ENCODE assay signal across 22 cellular contexts in the genomic region with DNA sequence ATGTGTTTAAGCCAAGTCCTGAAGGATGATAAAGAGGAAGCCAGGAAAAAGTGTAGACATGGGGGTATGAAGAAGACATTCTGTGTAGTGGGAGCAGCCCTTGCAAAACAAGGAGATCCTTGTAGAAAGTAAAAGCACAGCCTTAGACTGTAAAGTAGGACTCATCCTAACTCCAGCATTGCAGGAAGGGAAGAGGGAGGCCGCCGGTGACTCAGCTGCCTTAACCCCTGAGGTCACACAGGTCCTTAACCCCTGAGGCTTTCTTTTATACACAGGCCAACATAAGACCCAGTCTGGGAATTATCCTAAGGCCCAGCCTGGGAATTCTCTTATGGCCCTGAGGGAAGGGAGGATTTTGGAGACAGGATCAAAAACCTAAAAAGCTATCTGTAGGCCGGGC. TPM values are rescaled to one million over a fixed set of nuclear protein-coding genes. Genes with fewer than 3 reads are reported as not detected.
DNase-seq lines count a peak whose midpoint lies in the region; ATAC-seq, FAIRE-seq and TF ChIP-seq lines count a peak whose summit lies in the region.
"Had no signal": no experiment of that assay in that cellular context is flagged by ENCODE, and none has a peak within 500 bp of the region (broad histone marks: within the 10 kb centered on the region; RNA-seq: fewer than 3 reads in every experiment).

No MANE protein-coding gene starts in this region.

- TF ChIP-seq POLR2A in NB4 (IDR thresholded peaks at IDR 0.05; ENCODE audit: extremely low read depth, insufficient read length) (no peak), endothelial cell of umbilical vein (IDR thresholded peaks at IDR 0.05; ENCODE audit: low read depth, low read length) (no peak)

- CTCF ChIA-PET in Caco-2 (lab: Charles Lee) (interaction anchor here (0.6 kb wide), 1 partner anchor 553 kb away, joined by 3 read pairs; no protein-coding TSS in a partner anchor), endothelial cell of umbilical vein (lab: Charles Lee) (interaction anchor here (1.0 to 3.1 kb wide), 4 partner anchors 36 to 635 kb away, joined by 3 to 12 read pairs (median 5); no protein-coding TSS in a partner anchor)

- H3K4me1 ChIP-seq in Caco-2: no peaks in the 10 kb centered on the region; the same call in 1 of the 2 replicates
- H3K4me1 ChIP-seq in endothelial cell of umbilical vein (ENCODE audit: control insufficient read depth, extremely low read depth, insufficient read depth, low read length): no peaks in the 10 kb centered on the region

- H3K27ac Mint-ChIP-seq in Caco-2 (ENCODE audit: unreplicated experiment): peak overlapping the region; percentile 6
- no peak overlapping the region for H3K27ac Mint-ChIP-seq in neural crest cell (ENCODE audit: unreplicated experiment)
- no peak overlapping the region for H3K27ac Mint-ChIP-seq in osteocyte (ENCODE audit: unreplicated experiment)
- H3K27ac Mint-ChIP-seq: activated CD4-positive, alpha-beta T cell treated with anti-CD3 and anti-CD28 coated beads for 36 hours had no signal

- H3K27me3 ChIP-seq in Caco-2 (replicated peaks; ENCODE audit: control insufficient read depth, insufficient read depth, low read length): no peaks in the 10 kb centered on the region
- H3K27me3 ChIP-seq in endothelial cell of umbilical vein (ENCODE audit: control insufficient read depth in 2 of 2, insufficient read depth in 2 of 2, low read length in 2 of 2): no peaks in the 10 kb centered on the region
- H3K27me3 ChIP-seq in dorsolateral prefrontal cortex: no peaks in the 10 kb centered on the region
- H3K27me3 ChIP-seq: ascending aorta, neutrophil, tibial nerve had no signal

- H3K9me1 ChIP-seq in endothelial cell of umbilical vein (replicated peaks; ENCODE audit: control insufficient read depth, extremely low read depth, insufficient read depth, low read length): no peaks in the 10 kb centered on the region

- POLR2A ChIA-PET in Caco-2 (lab: Charles Lee): no interaction called here
- POLR2A ChIA-PET in endothelial cell of umbilical vein (lab: Charles Lee): no interaction called here

- no peak for ATAC-seq in GM19463 (IDR thresholded peaks at IDR 0.05; ENCODE audit: unreplicated experiment)
- ATAC-seq in GM18511 (IDR thresholded peaks at IDR 0.05; ENCODE audit: unreplicated experiment): no peak
- ATAC-seq: A549; activated CD4-positive, alpha-beta T cell treated with anti-CD3 and anti-CD28 coated beads for 36 hours; sciatic nerve had no signal

- H3K4me2 ChIP-seq in endothelial cell of umbilical vein (ENCODE audit: insufficient read depth, low read length): no peak overlapping the region
- H3K4me2 ChIP-seq: A549 had no signal

- H3K4me1 Mint-ChIP-seq in Caco-2 (ENCODE audit: low read depth, unreplicated experiment) (peaks cover 13% of the 10 kb centered on the region), neural crest cell (peaks cover 27% of the 10 kb centered on the region), osteocyte (ENCODE audit: unreplicated experiment) (peaks cover 9% of the 10 kb centered on the region)

- TF ChIP-seq CTCF in Caco-2 (IDR thresholded peaks at IDR 0.05; ENCODE audit: insufficient read depth in 1 of 2, low read depth in 1 of 2, low read length in 1 of 2, severe bottlenecking in 1 of 2, unreplicated experiment in 1 of 2) (no peak), NB4 (IDR thresholded peaks at IDR 0.05; ENCODE audit: low read depth, low read length) (no peak), endothelial cell of umbilical vein (IDR thresholded peaks at IDR 0.05; ENCODE audit: extremely low read depth in 1 of 2, insufficient read depth in 1 of 2, low read depth in 1 of 2, low read length in 2 of 2) (no peak), neural crest cell (conservative IDR thresholded peaks at IDR 0.05) (no peak), dorsolateral prefrontal cortex (IDR thresholded peaks at IDR 0.05 in 54 of 56, conservative IDR thresholded peaks at IDR 0.05 in 2 of 56; ENCODE audit: low read depth in 1 of 56, partially characterized antibody in 56 of 56) (no peak), osteocyte (IDR thresholded peaks at IDR 0.05) (no peak)

- dilution Hi-C loops in endothelial cell of umbilical vein (cut with MboI; ENCODE audit: extremely low pct_ligation_motif_present, low sequenced_read_pairs): no loop called here

- DNase-seq in Caco-2 (no peak), NB4 (ENCODE audit: low read depth) (peak; percentile 17), endothelial cell of umbilical vein (ENCODE audit: low read depth, low spot score) (no peak), neural crest cell (ENCODE audit: low read depth, low spot score) (no peak), dorsolateral prefrontal cortex (no peak), osteocyte (ENCODE audit: extremely low spot score, unreplicated experiment) (no peak)
- DNase-seq: activated CD4-positive, alpha-beta T cell treated with anti-CD3 and anti-CD28 coated beads for 36 hours; activated CD8-positive, alpha-beta memory T cell treated with anti-CD3 and anti-CD28 coated beads, Interleukin-2, amount 50 U/mL, for 48 hours; erythroblast; head of caudate nucleus; Kasumi-1; stimulated activated CD4-positive, alpha-beta T cell treated with anti-CD3 and anti-CD28 coated beads, Interleukin-2, amount 100 ng/mL, for 48 hours had no signal

- no peak for FAIRE-seq in endothelial cell of umbilical vein (lab: Jason Lieb, UNC)
- FAIRE-seq: A549 had no signal

- H3K9me3 ChIP-seq in Caco-2 (no peaks in the 10 kb centered on the region), endothelial cell of umbilical vein (replicated peaks; ENCODE audit: control insufficient read depth, insufficient read depth, low read length) (no peaks in the 10 kb centered on the region)
- H3K9me3 ChIP-seq: A549, ascending aorta, neutrophil, tibial nerve had no signal

- H4K20me1 ChIP-seq in endothelial cell of umbilical vein (replicated peaks; ENCODE audit: control insufficient read depth, extremely low read depth, insufficient read depth, low read length): no peaks in the 10 kb centered on the region

- H3K27me3 Mint-ChIP-seq in Caco-2 (ENCODE audit: insufficient read depth, unreplicated experiment): no peaks in the 10 kb centered on the region
- H3K27me3 Mint-ChIP-seq in neural crest cell (ENCODE audit: low read depth): no peaks in the 10 kb centered on the region
- H3K27me3 Mint-ChIP-seq in osteocyte (ENCODE audit: unreplicated experiment): no peaks in the 10 kb centered on the region
- H3K27me3 Mint-ChIP-seq: activated CD4-positive, alpha-beta T cell treated with anti-CD3 and anti-CD28 coated beads for 36 hours had no signal

- no peak overlapping the region for H3K4me3 Mint-ChIP-seq in Caco-2 (ENCODE audit: unreplicated experiment)
- H3K4me3 Mint-ChIP-seq in neural crest cell: peak overlapping the region; percentile 25
- H3K4me3 Mint-ChIP-seq in osteocyte (ENCODE audit: unreplicated experiment): no peak overlapping the region
- H3K4me3 Mint-ChIP-seq: activated CD4-positive, alpha-beta T cell treated with anti-CD3 and anti-CD28 coated beads for 36 hours had no signal

- no peak overlapping the region for H2AFZ ChIP-seq in endothelial cell of umbilical vein (ENCODE audit: low read depth, low read length)

- H3K36me3 Mint-ChIP-seq in Caco-2 (ENCODE audit: insufficient read depth, unreplicated experiment): no peaks in the 10 kb centered on the region
- H3K36me3 Mint-ChIP-seq in neural crest cell (ENCODE audit: low read depth): no peaks in the 10 kb centered on the region
- H3K36me3 Mint-ChIP-seq in osteocyte (ENCODE audit: unreplicated experiment): no peaks in the 10 kb centered on the region

- H3K4me3 ChIP-seq in Caco-2 (ENCODE audit: low read depth, low read length) (no peak overlapping the region), NB4 (ENCODE audit: low read depth, low read length) (no peak overlapping the region), endothelial cell of umbilical vein (replicated peaks in 1 of 3; ENCODE audit: insufficient read depth in 1 of 3, low read depth in 1 of 3, low read length in 3 of 3) (no peak overlapping the region), dorsolateral prefrontal cortex (no peak overlapping the region)
- H3K4me3 ChIP-seq: A549, ascending aorta, coronary artery, SK-N-MC, tibial nerve had no signal

- no peaks in the 10 kb centered on the region for H3K36me3 ChIP-seq in Caco-2 (ENCODE audit: control insufficient read depth, insufficient read depth, low read length)
- no peaks in the 10 kb centered on the region for H3K36me3 ChIP-seq in endothelial cell of umbilical vein (ENCODE audit: control insufficient read depth in 2 of 2, extremely low read depth in 1 of 2, insufficient read depth in 2 of 2, low read length in 2 of 2)
- H3K36me3 ChIP-seq: ascending aorta, neutrophil, tibial nerve had no signal

- H3K9ac ChIP-seq in endothelial cell of umbilical vein (replicated peaks; ENCODE audit: extremely low read depth, insufficient read depth, low read length): no peak overlapping the region

- H3K79me2 ChIP-seq in endothelial cell of umbilical vein (ENCODE audit: control insufficient read depth, insufficient read depth, low read length): no peaks in the 10 kb centered on the region

- H3K9me3 Mint-ChIP-seq in Caco-2 (ENCODE audit: unreplicated experiment) (no peaks in the 10 kb centered on the region), neural crest cell (no peaks in the 10 kb centered on the region), osteocyte (ENCODE audit: unreplicated experiment) (no peaks in the 10 kb centered on the region)

- no TSS peak for BruUV-seq in Caco-2 (replicated peaks; lab: Mats Ljungman, UMichigan)
- BruUV-seq in endothelial cell of umbilical vein (replicated peaks; lab: Mats Ljungman, UMichigan): no TSS peak

- H3K27ac ChIP-seq in endothelial cell of umbilical vein (ENCODE audit: insufficient read depth, low read depth, low read length): no peak overlapping the region
- no peak overlapping the region for H3K27ac ChIP-seq in dorsolateral prefrontal cortex
- H3K27ac ChIP-seq: A549, ascending aorta, C4-2B, coronary artery, neutrophil, SK-N-MC, tibial nerve had no signal

- intact Hi-C loops in Caco-2 (cut with micrococcal nuclease; ENCODE audit: unreplicated experiment) (loop anchor here (10.0 kb wide), 1 partner anchor 164 kb away; the partner anchor contains the start of gene ROR1), endothelial cell of umbilical vein (cut with micrococcal nuclease) (no loop called here), dorsolateral prefrontal cortex (cut with DNase I) (loop anchor here in 1 of 2 donors (10.0 kb wide), 3 partner anchors 164 to 554 kb away; partner anchors contain the start of gene ROR1)

RNA-seq across cellular contexts. Expression of gene PGM1, which starts 18.0 kb away (rescaled TPM):
- 16.5 and 22.5 TPM in 2 replicates for total RNA-seq in Caco-2 (2022)
- total RNA-seq in endothelial cell of umbilical vein: 16.5 and 21.0 TPM in 2 replicates
- polyA plus RNA-seq in endothelial cell of umbilical vein: 7.3 and 9.3 TPM in 2 replicates
- 10.0 and 10.4 TPM in 2 replicates for polyA plus RNA-seq in endothelial cell of umbilical vein (2011; cell fraction: cytosol; rRNA removed)
- polyA plus RNA-seq in endothelial cell of umbilical vein (2011; cell fraction: nucleus; rRNA removed): 4.8 and 6.5 TPM in 2 replicates
- 18.7 and 25.3 TPM in 2 replicates for polyA plus RNA-seq in endothelial cell of umbilical vein (2012)
- polyA minus RNA-seq in endothelial cell of umbilical vein: 12.3 and 12.8 TPM in 2 replicates
- polyA minus RNA-seq in endothelial cell of umbilical vein (2011; cell fraction: cytosol; rRNA and poly(A)+ RNA removed): 29.0 TPM
- polyA minus RNA-seq in endothelial cell of umbilical vein (2011; cell fraction: nucleus; rRNA and poly(A)+ RNA removed): 3.3 and 3.8 TPM in 2 replicates
- 35.3 and 37.1 TPM in 2 replicates for total RNA-seq in neural crest cell
- 10 to 100 TPM; 25.8 to 77.5 (median 44.4) TPM for total RNA-seq in dorsolateral prefrontal cortex
- 34.9 and 35.5 TPM in 2 replicates for total RNA-seq in osteocyte
